Comparison of ENCODE assay signal across 9 cellular contexts in the genomic region with DNA sequence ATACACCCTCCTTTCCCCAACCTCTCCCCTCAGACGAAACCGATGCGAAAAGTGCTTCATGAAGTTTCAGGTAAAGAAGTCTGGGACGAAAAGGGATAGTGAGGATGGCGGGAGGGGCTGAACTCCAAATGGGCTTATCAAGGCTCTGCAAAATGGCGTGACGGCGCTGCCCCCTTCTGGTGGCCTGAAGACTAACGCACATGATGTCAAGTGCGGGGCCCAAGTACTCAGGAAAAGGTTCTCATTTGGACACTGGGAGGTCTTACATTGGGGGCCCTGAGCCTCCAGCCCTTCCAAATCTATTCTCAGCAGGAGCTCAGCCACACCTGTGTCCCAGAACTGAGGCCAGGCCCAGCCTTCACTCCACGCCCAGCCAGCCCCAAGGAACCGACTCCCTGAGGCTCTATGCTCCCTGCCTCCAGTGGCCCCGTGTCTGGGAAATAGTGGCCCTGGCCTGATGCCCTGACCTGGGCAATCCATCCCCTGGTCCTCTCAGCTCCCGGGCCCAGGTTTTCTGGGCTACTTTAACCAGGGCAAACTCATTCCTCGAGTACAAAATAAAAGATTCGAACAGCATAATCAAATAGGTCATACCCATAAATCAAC.
DNase-seq lines count a peak whose midpoint lies in the region; ATAC-seq and TF ChIP-seq lines count a peak whose summit lies in the region.
"Had no signal": no experiment of that assay in that cellular context is flagged by ENCODE, and none has a peak within 500 bp of the region (broad histone marks: within the 10 kb centered on the region; RNA-seq: fewer than 3 reads in every experiment).

No MANE protein-coding gene starts in this region.

- peaks cover 1% of the 10 kb centered on the region for H3K4me1 Mint-ChIP-seq in progenitor cell of endocrine pancreas (ENCODE audit: low read depth)
- H3K4me1 Mint-ChIP-seq: memory B cell had no signal

- H3K27ac ChIP-seq in HEK293 (ENCODE audit: extremely low read depth, low read depth, low read length), result no peak overlapping the region
- no peak overlapping the region for H3K27ac ChIP-seq in RWPE2 (ENCODE audit: poor library complexity, severe bottlenecking)
- H3K27ac ChIP-seq in esophagus squamous epithelium, result no peak overlapping the region

- H3K4me1 ChIP-seq in HEK293 (ENCODE audit: control insufficient read depth, insufficient read depth, low read length) (no peaks in the 10 kb centered on the region), RWPE2 (ENCODE audit: insufficient read depth, poor library complexity, severe bottlenecking) (no peaks in the 10 kb centered on the region), esophagus squamous epithelium (no peaks in the 10 kb centered on the region)

- no peaks in the 10 kb centered on the region for H3K36me3 Mint-ChIP-seq in progenitor cell of endocrine pancreas (ENCODE audit: insufficient read depth)
- H3K36me3 Mint-ChIP-seq: memory B cell had no signal

- intact Hi-C loops in esophagus squamous epithelium (cut with DNase I), result no loop called here

- ATAC-seq in RWPE2 (ENCODE audit: low read depth), result peak; percentile 67
- no peak for ATAC-seq in HG03095 (IDR thresholded peaks at IDR 0.05; ENCODE audit: unreplicated experiment)
- ATAC-seq in GM18498 (IDR thresholded peaks at IDR 0.05; ENCODE audit: unreplicated experiment), result no peak

- TF ChIP-seq CTCF in HEK293 (tag by site-specific recombination; IDR thresholded peaks at IDR 0.05), result peak; percentile 43; the same call in 1 of the 2 replicates
- peak; percentile 86 for TF ChIP-seq CTCF in RWPE2 (IDR thresholded peaks at IDR 0.05; ENCODE audit: poor library complexity, severe bottlenecking)
- TF ChIP-seq CTCF in esophagus squamous epithelium (IDR thresholded peaks at IDR 0.05), result peak; percentile 23 to 78 (median 59)
- peak; percentile 84 for TF ChIP-seq CTCF in progenitor cell of endocrine pancreas (IDR thresholded peaks at IDR 0.05; ENCODE audit: unreplicated experiment)

- 37 to 46% methylated on average over 12 to 13 of the region's 16 CpGs for WGBS in esophagus squamous epithelium, 2 donors

- DNase-seq in COLO668 (lab: John Stamatoyannopoulos, UW; ENCODE audit: unreplicated experiment) (peak; percentile 1), RWPE2 (ENCODE audit: low spot score) (peak; percentile 65), esophagus squamous epithelium (lab: John Stamatoyannopoulos, UW) (no peak), progenitor cell of endocrine pancreas (ENCODE audit: low spot score, unreplicated experiment) (peak; percentile 39), NCI-H2107 (lab: John Stamatoyannopoulos, UW) (no peak)

- H3K9me3 ChIP-seq in HEK293 (ENCODE audit: control insufficient read depth, insufficient read depth, low read depth, low read length) (no peaks in the 10 kb centered on the region), RWPE2 (ENCODE audit: severe bottlenecking) (no peaks in the 10 kb centered on the region), esophagus squamous epithelium (no peaks in the 10 kb centered on the region)

- peaks cover 17% of the 10 kb centered on the region for H3K27me3 Mint-ChIP-seq in progenitor cell of endocrine pancreas

- CTCF ChIA-PET in HEK293 (lab: Yijun Ruan, JAX), result interaction anchor here (0.5 to 4.9 kb wide), 26 partner anchors 9 to 1702 kb away, joined by 3 to 85 read pairs (median 4); no protein-coding TSS in a partner anchor

- H3K4me3 Mint-ChIP-seq in progenitor cell of endocrine pancreas (ENCODE audit: low read depth), result no peak overlapping the region
- H3K4me3 Mint-ChIP-seq: memory B cell had no signal

- H3K27ac Mint-ChIP-seq in progenitor cell of endocrine pancreas, result no peak overlapping the region
- H3K27ac Mint-ChIP-seq: memory B cell had no signal

- no peaks in the 10 kb centered on the region for H3K36me3 ChIP-seq in HEK293 (ENCODE audit: control insufficient read depth in 2 of 2, insufficient read depth in 1 of 2, low read length in 2 of 2)
- no peaks in the 10 kb centered on the region for H3K36me3 ChIP-seq in RWPE2 (ENCODE audit: low read depth)
- H3K36me3 ChIP-seq in esophagus squamous epithelium, result no peaks in the 10 kb centered on the region

- H3K27me3 ChIP-seq in RWPE2 (ENCODE audit: insufficient read depth, poor library complexity, severe bottlenecking), result peaks cover 5% of the 10 kb centered on the region
- peaks cover 0 to 7% (median 0%) of the 10 kb centered on the region in 4 donors for H3K27me3 ChIP-seq in esophagus squamous epithelium

- H3K9me3 Mint-ChIP-seq in progenitor cell of endocrine pancreas (ENCODE audit: low read depth), result no peaks in the 10 kb centered on the region
- H3K9me3 Mint-ChIP-seq: memory B cell had no signal

- no peak for TF ChIP-seq POLR2A in esophagus squamous epithelium (IDR thresholded peaks at IDR 0.05)

- POLR2A ChIA-PET in HEK293 (lab: Yijun Ruan, JAX), result no interaction called here

- H3K4me3 ChIP-seq in HEK293 (ENCODE audit: low read depth, low read length) (no peak overlapping the region), RWPE2 (ENCODE audit: severe bottlenecking) (no peak overlapping the region), esophagus squamous epithelium (no peak overlapping the region)

TF ChIP-seq in HEK293, 187 proteins besides CTCF, POLR2A, EP300 and RAD21:
- TF ChIP-seq ZSCAN30 (tag by site-specific recombination; IDR thresholded peaks at IDR 0.05) (0 out of 2 replicates have a peak, but pooled peaks have one; percentile 34), BCL11B (tag by site-specific recombination; IDR thresholded peaks at IDR 0.05; ENCODE audit: low read depth) (no peak), ZNF654 (tag by site-specific recombination; IDR thresholded peaks at IDR 0.05; ENCODE audit: low read depth) (peak; percentile 79), OSR2 (tag by site-specific recombination; IDR thresholded peaks at IDR 0.05) (no peak), KLF1 (tag by site-specific recombination; IDR thresholded peaks at IDR 0.05) (no peak), ZNF600 (tag by site-specific recombination; IDR thresholded peaks at IDR 0.05) (no peak), ZNF792 (tag by site-specific recombination; IDR thresholded peaks at IDR 0.05) (no peak), ZNF48 (tag by site-specific recombination; IDR thresholded peaks at IDR 0.05) (no peak), HOXC10 (CRISPR knock-in tag; IDR thresholded peaks at IDR 0.05) (no peak), ZNF184 (tag by site-specific recombination; IDR thresholded peaks at IDR 0.05) (no peak), ZNF768 (tag by site-specific recombination; IDR thresholded peaks at IDR 0.05) (no peak), ZNF521 (tag by site-specific recombination; IDR thresholded peaks at IDR 0.05) (no peak), ZNF121 (tag by site-specific recombination; IDR thresholded peaks at IDR 0.05) (no peak), ZNF2 (tag by site-specific recombination; IDR thresholded peaks at IDR 0.05) (peak; percentile 87), ZNF560 (tag by site-specific recombination; IDR thresholded peaks at IDR 0.05; ENCODE audit: borderline replicate concordance) (no peak)
- TF ChIP-seq, protein P1, sequence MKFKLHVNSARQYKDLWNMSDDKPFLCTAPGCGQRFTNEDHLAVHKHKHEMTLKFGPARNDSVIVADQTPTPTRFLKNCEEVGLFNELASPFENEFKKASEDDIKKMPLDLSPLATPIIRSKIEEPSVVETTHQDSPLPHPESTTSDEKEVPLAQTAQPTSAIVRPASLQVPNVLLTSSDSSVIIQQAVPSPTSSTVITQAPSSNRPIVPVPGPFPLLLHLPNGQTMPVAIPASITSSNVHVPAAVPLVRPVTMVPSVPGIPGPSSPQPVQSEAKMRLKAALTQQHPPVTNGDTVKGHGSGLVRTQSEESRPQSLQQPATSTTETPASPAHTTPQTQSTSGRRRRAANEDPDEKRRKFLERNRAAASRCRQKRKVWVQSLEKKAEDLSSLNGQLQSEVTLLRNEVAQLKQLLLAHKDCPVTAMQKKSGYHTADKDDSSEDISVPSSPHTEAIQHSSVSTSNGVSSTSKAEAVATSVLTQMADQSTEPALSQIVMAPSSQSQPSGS (tag by site-specific recombination; IDR thresholded peaks at IDR 0.05; ENCODE audit: low read depth), result no peak
- TF ChIP-seq, protein P2, sequence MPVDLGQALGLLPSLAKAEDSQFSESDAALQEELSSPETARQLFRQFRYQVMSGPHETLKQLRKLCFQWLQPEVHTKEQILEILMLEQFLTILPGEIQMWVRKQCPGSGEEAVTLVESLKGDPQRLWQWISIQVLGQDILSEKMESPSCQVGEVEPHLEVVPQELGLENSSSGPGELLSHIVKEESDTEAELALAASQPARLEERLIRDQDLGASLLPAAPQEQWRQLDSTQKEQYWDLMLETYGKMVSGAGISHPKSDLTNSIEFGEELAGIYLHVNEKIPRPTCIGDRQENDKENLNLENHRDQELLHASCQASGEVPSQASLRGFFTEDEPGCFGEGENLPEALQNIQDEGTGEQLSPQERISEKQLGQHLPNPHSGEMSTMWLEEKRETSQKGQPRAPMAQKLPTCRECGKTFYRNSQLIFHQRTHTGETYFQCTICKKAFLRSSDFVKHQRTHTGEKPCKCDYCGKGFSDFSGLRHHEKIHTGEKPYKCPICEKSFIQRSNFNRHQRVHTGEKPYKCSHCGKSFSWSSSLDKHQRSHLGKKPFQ (tag by site-specific recombination; IDR thresholded peaks at IDR 0.05), result no peak
- TF ChIP-seq, protein P3, sequence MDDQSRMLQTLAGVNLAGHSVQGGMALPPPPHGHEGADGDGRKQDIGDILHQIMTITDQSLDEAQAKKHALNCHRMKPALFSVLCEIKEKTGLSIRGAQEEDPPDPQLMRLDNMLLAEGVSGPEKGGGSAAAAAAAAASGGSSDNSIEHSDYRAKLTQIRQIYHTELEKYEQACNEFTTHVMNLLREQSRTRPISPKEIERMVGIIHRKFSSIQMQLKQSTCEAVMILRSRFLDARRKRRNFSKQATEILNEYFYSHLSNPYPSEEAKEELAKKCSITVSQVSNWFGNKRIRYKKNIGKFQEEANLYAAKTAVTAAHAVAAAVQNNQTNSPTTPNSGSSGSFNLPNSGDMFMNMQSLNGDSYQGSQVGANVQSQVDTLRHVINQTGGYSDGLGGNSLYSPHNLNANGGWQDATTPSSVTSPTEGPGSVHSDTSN (CRISPR knock-in tag; IDR thresholded peaks at IDR 0.05), result no peak
- TF ChIP-seq, protein P4, sequence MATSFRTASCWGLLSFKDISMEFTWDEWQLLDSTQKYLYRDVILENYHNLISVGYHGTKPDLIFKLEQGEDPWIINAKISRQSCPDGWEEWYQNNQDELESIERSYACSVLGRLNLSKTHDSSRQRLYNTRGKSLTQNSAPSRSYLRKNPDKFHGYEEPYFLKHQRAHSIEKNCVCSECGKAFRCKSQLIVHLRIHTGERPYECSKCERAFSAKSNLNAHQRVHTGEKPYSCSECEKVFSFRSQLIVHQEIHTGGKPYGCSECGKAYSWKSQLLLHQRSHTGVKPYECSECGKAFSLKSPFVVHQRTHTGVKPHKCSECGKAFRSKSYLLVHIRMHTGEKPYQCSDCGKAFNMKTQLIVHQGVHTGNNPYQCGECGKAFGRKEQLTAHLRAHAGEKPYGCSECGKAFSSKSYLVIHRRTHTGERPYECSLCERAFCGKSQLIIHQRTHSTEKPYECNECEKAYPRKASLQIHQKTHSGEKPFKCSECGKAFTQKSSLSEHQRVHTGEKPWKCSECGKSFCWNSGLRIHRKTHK (tag by site-specific recombination; IDR thresholded peaks at IDR 0.05), result no peak

Comparison
In these comparisons a context has a peak if more than half of its experiments do, and no peak if none do; other contexts are left out.
1. DNase-seq: peak in COLO668 (single experiment), RWPE2 (single experiment) and progenitor cell of endocrine pancreas (single experiment); none in esophagus squamous epithelium (single experiment) and NCI-H2107 (single experiment).
2. Peak in every context shown above with its lines, with median percentiles within 50 percentile points of each other: CTCF ChIP-seq.